ENCODE assay signal across 8 cellular contexts in the genomic region with DNA sequence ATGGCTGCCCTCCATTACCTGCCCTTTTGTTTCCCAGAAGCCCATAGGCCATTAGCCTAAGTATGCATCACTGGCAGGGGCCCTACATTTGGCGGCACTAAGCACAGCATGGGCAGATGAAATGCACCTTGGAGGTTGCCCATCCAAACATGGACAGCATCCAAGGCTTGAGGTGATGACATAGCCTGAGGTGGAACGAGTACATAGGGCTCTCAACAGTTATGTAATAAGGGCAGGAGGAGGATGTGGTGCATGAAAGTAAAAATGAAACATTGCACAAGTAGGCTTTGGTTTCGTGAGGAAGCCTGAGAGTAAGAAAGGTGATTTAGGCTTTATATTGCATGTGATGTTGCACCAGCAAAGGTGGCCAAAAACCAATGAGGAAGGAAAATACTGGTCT.
A peak's percentile ranks its signal among the peaks of the same experiment; 100 is the strongest.
DNase-seq lines count a peak whose midpoint lies in the region; ATAC-seq and TF ChIP-seq lines count a peak whose summit lies in the region.

No MANE protein-coding gene starts in this region.

- H3K4me1 ChIP-seq in mesenchymal stem cell (ENCODE audit: control insufficient read depth, insufficient read depth, low read depth, low read length) = no peaks in the 10 kb centered on the region

- H3K9ac ChIP-seq in mesenchymal stem cell (ENCODE audit: low read length) = no peak overlapping the region

- H2BK15ac ChIP-seq in mesenchymal stem cell (ENCODE audit: low read depth, poor library complexity, severe bottlenecking) = no peak overlapping the region

- H3K4me3 Mint-ChIP-seq in MCF 10A (ENCODE audit: unreplicated experiment) = no peak overlapping the region

- H3K36me3 Mint-ChIP-seq in MCF 10A (ENCODE audit: insufficient read depth, unreplicated experiment) = no peaks in the 10 kb centered on the region

- POLR2A ChIA-PET in MCF 10A (lab: Yijun Ruan, JAX) = interaction anchor here (0.6 kb wide), 1 partner anchor 235 kb away, joined by 3 read pairs; no protein-coding TSS in a partner anchor

- no peak overlapping the region for H2BK120ac ChIP-seq in mesenchymal stem cell (ENCODE audit: low read depth, low read length)

- no peak overlapping the region for H3K4me2 ChIP-seq in mesenchymal stem cell (ENCODE audit: low read length, poor library complexity, severe bottlenecking)

- H3K18ac ChIP-seq in mesenchymal stem cell (ENCODE audit: low read depth in 1 of 2, low read length in 2 of 2) = no peak overlapping the region

- peak overlapping the region; percentile 4 for H3K27ac Mint-ChIP-seq in MCF 10A (ENCODE audit: low read depth, unreplicated experiment)

- no peak for TF ChIP-seq CTCF in MCF 10A (IDR thresholded peaks at IDR 0.05; ENCODE audit: unreplicated experiment)

- ATAC-seq in GM18517 (IDR thresholded peaks at IDR 0.05; ENCODE audit: unreplicated experiment) (peak; percentile 100), GM21529 (IDR thresholded peaks at IDR 0.05; ENCODE audit: unreplicated experiment) (peak; percentile 100)

- no TSS peak for BruUV-seq in MCF 10A (replicated peaks; lab: Mats Ljungman, UMichigan)

- no peak overlapping the region for H2AK5ac ChIP-seq in mesenchymal stem cell (ENCODE audit: low read length, severe bottlenecking)

- no peak overlapping the region for H2BK12ac ChIP-seq in mesenchymal stem cell (ENCODE audit: low read length in 2 of 2)

- no peak overlapping the region for H4K91ac ChIP-seq in mesenchymal stem cell (ENCODE audit: low read length)

- H3K4me3 ChIP-seq in mesenchymal stem cell (ENCODE audit: insufficient read depth in 1 of 2, low read depth in 1 of 2, low read length in 2 of 2) = no peak overlapping the region

- H3K27me3 Mint-ChIP-seq in MCF 10A (ENCODE audit: insufficient read depth, unreplicated experiment) = no peaks in the 10 kb centered on the region

- no peak overlapping the region for H3K23ac ChIP-seq in mesenchymal stem cell (ENCODE audit: low read length in 2 of 2)

- no peaks in the 10 kb centered on the region for H3K79me1 ChIP-seq in mesenchymal stem cell (replicated peaks; ENCODE audit: low read length, poor library complexity, severe bottlenecking)

- peaks cover 9% of the 10 kb centered on the region for H3K4me1 Mint-ChIP-seq in MCF 10A (ENCODE audit: insufficient read depth, unreplicated experiment)

- H2AFZ ChIP-seq in mesenchymal stem cell (ENCODE audit: low read depth, low read length) = no peak overlapping the region

- no peaks in the 10 kb centered on the region for H3K36me3 ChIP-seq in mesenchymal stem cell (ENCODE audit: control insufficient read depth in 1 of 2, insufficient read depth in 2 of 2, low read depth in 1 of 2, low read length in 2 of 2)

- H3K4ac ChIP-seq in mesenchymal stem cell (ENCODE audit: low read depth in 1 of 2, low read length in 2 of 2) = no peak overlapping the region

- intact Hi-C loops in MCF 10A (cut with micrococcal nuclease) = no loop called here

- CTCF ChIA-PET in MCF 10A (lab: Yijun Ruan, JAX) = interaction anchor here (0.9 to 1.4 kb wide), 2 partner anchors 65 to 120 kb away, joined by 6 read pairs; no protein-coding TSS in a partner anchor

- peaks cover 7% of the 10 kb centered on the region for H3K9me3 Mint-ChIP-seq in MCF 10A (ENCODE audit: unreplicated experiment)

- H3K14ac ChIP-seq in mesenchymal stem cell (ENCODE audit: low read length in 2 of 2) = no peak overlapping the region

- H3K27me3 ChIP-seq in mesenchymal stem cell (ENCODE audit: control insufficient read depth in 1 of 2, insufficient read depth in 1 of 2, low read length in 2 of 2) = no peaks in the 10 kb centered on the region

- 88% methylated on average over 3 of the region's 3 CpGs for WGBS in mesenchymal stem cell

- H2BK5ac ChIP-seq in mesenchymal stem cell (ENCODE audit: low read depth, low read length, poor library complexity, severe bottlenecking) = no peak overlapping the region

- no peak overlapping the region for H4K8ac ChIP-seq in mesenchymal stem cell (ENCODE audit: low read length)

- H3K9me3 ChIP-seq in mesenchymal stem cell (ENCODE audit: control insufficient read depth, low read length) = peaks cover 9% of the 10 kb centered on the region

- no peak overlapping the region for H3K27ac ChIP-seq in mesenchymal stem cell (ENCODE audit: low read length, poor library complexity, severe bottlenecking)

- DNase-seq in HT1080 (ENCODE audit: low read depth) (peak; percentile 1), MCF 10A (ENCODE audit: unreplicated experiment) (peak; percentile 71), anterior cingulate cortex (lab: John Stamatoyannopoulos, UW) (no peak), mesenchymal stem cell (no peak), occipital lobe (lab: John Stamatoyannopoulos, UW) (no peak), iPS-NIHi7 (ENCODE audit: extremely low spot score) (no peak)

Comparison
In these comparisons a context has a peak if more than half of its experiments do, and no peak if none do; other contexts are left out.
1. DNase-seq: peak in HT1080 (single experiment) and MCF 10A (single experiment); none in anterior cingulate cortex (0 of 58), mesenchymal stem cell (single experiment), occipital lobe (single experiment) and iPS-NIHi7 (single experiment).